1 cellular context compared by ENCODE assay signal in the genomic region with DNA sequence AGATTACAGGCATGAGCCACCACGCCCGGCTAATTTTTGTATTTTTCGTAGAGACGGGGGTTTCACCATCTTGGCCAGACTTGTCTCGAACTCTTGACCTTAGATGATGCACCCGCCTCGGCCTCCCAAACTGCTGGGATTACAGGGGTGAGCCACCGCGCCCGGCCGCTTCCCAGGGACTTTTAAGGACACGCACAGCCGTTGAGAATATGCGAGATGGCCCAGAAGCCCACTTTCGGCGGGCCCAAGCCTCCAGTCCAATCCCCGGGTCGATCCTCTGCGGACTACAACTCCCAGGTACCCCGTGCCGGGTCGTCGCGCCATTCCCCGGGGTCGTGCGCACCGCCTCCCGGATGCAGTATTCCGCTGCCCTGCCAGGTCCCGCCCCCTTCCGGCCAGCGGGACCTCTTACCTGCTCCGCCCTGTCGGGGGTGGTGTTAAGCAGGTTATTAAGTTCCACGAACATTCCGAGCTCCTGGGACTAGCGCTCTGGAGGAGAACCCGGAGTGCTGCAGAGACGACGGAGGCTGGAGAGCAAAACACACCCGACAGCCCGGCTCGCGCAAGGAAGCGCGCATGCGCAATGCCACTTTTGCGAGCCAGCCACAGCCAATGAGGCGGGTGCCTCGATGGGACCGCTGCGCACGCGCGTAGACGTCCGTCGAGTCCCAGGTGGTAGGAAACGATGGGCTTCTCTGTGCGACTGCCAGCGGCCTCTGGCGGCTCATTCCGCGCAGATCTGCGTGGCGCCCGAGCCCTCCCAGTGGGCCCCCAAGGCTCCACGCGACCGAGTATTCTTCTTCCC.
A peak's percentile ranks its signal among the peaks of the same experiment; 100 is the strongest.
TF ChIP-seq lines count a peak whose summit lies in the region.

A gene with protein sequence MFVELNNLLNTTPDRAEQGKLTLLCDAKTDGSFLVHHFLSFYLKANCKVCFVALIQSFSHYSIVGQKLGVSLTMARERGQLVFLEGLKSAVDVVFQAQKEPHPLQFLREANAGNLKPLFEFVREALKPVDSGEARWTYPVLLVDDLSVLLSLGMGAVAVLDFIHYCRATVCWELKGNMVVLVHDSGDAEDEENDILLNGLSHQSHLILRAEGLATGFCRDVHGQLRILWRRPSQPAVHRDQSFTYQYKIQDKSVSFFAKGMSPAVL (minus strand): TSS at position 588 of the 805 bp plus-strand sequence. CDS start 122 bp downstream, at position 466.

TF ChIP-seq in K562, 482 proteins besides CTCF, POLR2A, EP300 and RAD21 (continued from another document and continues in another):
- TF ChIP-seq, protein P1, sequence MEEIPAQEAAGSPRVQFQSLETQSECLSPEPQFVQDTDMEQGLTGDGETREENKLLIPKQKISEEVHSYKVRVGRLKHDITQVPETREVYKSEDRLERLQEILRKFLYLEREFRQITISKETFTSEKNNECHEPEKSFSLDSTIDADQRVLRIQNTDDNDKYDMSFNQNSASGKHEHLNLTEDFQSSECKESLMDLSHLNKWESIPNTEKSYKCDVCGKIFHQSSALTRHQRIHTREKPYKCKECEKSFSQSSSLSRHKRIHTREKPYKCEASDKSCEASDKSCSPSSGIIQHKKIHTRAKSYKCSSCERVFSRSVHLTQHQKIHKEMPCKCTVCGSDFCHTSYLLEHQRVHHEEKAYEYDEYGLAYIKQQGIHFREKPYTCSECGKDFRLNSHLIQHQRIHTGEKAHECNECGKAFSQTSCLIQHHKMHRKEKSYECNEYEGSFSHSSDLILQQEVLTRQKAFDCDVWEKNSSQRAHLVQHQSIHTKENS (CRISPR knock-in tag; IDR thresholded peaks at IDR 0.05): no peak; the same call in 1 of the 2 replicates
- TF ChIP-seq, protein P2, sequence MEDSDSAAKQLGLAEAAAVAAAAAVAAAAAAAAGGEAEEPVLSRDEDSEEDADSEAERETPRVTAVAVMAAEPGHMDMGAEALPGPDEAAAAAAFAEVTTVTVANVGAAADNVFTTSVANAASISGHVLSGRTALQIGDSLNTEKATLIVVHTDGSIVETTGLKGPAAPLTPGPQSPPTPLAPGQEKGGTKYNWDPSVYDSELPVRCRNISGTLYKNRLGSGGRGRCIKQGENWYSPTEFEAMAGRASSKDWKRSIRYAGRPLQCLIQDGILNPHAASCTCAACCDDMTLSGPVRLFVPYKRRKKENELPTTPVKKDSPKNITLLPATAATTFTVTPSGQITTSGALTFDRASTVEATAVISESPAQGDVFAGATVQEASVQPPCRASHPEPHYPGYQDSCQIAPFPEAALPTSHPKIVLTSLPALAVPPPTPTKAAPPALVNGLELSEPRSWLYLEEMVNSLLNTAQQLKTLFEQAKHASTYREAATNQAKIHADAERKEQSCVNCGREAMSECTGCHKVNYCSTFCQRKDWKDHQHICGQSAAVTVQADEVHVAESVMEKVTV (CRISPR knock-in tag; IDR thresholded peaks at IDR 0.05): peak; percentile 70
- TF ChIP-seq TCFL5 (CRISPR knock-in tag; conservative IDR thresholded peaks at IDR 0.05): no peak
- peak; percentile 74 for TF ChIP-seq ZNF431 (CRISPR knock-in tag; IDR thresholded peaks at IDR 0.05)
- TF ChIP-seq, protein P3, sequence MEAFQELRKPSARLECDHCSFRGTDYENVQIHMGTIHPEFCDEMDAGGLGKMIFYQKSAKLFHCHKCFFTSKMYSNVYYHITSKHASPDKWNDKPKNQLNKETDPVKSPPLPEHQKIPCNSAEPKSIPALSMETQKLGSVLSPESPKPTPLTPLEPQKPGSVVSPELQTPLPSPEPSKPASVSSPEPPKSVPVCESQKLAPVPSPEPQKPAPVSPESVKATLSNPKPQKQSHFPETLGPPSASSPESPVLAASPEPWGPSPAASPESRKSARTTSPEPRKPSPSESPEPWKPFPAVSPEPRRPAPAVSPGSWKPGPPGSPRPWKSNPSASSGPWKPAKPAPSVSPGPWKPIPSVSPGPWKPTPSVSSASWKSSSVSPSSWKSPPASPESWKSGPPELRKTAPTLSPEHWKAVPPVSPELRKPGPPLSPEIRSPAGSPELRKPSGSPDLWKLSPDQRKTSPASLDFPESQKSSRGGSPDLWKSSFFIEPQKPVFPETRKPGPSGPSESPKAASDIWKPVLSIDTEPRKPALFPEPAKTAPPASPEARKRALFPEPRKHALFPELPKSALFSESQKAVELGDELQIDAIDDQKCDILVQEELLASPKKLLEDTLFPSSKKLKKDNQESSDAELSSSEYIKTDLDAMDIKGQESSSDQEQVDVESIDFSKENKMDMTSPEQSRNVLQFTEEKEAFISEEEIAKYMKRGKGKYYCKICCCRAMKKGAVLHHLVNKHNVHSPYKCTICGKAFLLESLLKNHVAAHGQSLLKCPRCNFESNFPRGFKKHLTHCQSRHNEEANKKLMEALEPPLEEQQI (IDR thresholded peaks at IDR 0.05): 0 out of 2 replicates have a peak, but pooled peaks have one; percentile 23
- TF ChIP-seq, protein P4, sequence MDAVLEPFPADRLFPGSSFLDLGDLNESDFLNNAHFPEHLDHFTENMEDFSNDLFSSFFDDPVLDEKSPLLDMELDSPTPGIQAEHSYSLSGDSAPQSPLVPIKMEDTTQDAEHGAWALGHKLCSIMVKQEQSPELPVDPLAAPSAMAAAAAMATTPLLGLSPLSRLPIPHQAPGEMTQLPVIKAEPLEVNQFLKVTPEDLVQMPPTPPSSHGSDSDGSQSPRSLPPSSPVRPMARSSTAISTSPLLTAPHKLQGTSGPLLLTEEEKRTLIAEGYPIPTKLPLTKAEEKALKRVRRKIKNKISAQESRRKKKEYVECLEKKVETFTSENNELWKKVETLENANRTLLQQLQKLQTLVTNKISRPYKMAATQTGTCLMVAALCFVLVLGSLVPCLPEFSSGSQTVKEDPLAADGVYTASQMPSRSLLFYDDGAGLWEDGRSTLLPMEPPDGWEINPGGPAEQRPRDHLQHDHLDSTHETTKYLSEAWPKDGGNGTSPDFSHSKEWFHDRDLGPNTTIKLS (IDR thresholded peaks at IDR 0.05; ENCODE audit: borderline replicate concordance, low read depth): peak; percentile 96
- peak; percentile 58; the same call in 1 of the 2 replicates for TF ChIP-seq JUND (IDR thresholded peaks at IDR 0.05; ENCODE audit: borderline replicate concordance, low read depth, low read length)
- no peak; the same call in 2 of the 3 replicates for TF ChIP-seq JUND (tag; IDR thresholded peaks at IDR 0.05; ENCODE audit: borderline replicate concordance, low read depth, low read length)
- no peak for TF ChIP-seq BDP1 (IDR thresholded peaks at IDR 0.05; ENCODE audit: insufficient read depth, insufficient read length)
- peak; percentile 79; the same call in 1 of the 2 replicates for TF ChIP-seq GTF2F1 (IDR thresholded peaks at IDR 0.05; ENCODE audit: low read depth, low read length)
- TF ChIP-seq NR3C1 (CRISPR knock-in tag; IDR thresholded peaks at IDR 0.05): no peak
- no peak for TF ChIP-seq TAF15 (IDR thresholded peaks at IDR 0.05; ENCODE audit: low read depth, low read length)
- TF ChIP-seq ZNF274 (IDR thresholded peaks at IDR 0.05; ENCODE audit: borderline replicate concordance, low read depth, low read length): no peak
- TF ChIP-seq ZNF140 (CRISPR knock-in tag; IDR thresholded peaks at IDR 0.05): no peak
- TF ChIP-seq CHD4 (IDR thresholded peaks at IDR 0.05; ENCODE audit: insufficient read depth, insufficient replicate concordance, low read depth, low read length, poor library complexity, severe bottlenecking): no peak
- TF ChIP-seq, protein P5, sequence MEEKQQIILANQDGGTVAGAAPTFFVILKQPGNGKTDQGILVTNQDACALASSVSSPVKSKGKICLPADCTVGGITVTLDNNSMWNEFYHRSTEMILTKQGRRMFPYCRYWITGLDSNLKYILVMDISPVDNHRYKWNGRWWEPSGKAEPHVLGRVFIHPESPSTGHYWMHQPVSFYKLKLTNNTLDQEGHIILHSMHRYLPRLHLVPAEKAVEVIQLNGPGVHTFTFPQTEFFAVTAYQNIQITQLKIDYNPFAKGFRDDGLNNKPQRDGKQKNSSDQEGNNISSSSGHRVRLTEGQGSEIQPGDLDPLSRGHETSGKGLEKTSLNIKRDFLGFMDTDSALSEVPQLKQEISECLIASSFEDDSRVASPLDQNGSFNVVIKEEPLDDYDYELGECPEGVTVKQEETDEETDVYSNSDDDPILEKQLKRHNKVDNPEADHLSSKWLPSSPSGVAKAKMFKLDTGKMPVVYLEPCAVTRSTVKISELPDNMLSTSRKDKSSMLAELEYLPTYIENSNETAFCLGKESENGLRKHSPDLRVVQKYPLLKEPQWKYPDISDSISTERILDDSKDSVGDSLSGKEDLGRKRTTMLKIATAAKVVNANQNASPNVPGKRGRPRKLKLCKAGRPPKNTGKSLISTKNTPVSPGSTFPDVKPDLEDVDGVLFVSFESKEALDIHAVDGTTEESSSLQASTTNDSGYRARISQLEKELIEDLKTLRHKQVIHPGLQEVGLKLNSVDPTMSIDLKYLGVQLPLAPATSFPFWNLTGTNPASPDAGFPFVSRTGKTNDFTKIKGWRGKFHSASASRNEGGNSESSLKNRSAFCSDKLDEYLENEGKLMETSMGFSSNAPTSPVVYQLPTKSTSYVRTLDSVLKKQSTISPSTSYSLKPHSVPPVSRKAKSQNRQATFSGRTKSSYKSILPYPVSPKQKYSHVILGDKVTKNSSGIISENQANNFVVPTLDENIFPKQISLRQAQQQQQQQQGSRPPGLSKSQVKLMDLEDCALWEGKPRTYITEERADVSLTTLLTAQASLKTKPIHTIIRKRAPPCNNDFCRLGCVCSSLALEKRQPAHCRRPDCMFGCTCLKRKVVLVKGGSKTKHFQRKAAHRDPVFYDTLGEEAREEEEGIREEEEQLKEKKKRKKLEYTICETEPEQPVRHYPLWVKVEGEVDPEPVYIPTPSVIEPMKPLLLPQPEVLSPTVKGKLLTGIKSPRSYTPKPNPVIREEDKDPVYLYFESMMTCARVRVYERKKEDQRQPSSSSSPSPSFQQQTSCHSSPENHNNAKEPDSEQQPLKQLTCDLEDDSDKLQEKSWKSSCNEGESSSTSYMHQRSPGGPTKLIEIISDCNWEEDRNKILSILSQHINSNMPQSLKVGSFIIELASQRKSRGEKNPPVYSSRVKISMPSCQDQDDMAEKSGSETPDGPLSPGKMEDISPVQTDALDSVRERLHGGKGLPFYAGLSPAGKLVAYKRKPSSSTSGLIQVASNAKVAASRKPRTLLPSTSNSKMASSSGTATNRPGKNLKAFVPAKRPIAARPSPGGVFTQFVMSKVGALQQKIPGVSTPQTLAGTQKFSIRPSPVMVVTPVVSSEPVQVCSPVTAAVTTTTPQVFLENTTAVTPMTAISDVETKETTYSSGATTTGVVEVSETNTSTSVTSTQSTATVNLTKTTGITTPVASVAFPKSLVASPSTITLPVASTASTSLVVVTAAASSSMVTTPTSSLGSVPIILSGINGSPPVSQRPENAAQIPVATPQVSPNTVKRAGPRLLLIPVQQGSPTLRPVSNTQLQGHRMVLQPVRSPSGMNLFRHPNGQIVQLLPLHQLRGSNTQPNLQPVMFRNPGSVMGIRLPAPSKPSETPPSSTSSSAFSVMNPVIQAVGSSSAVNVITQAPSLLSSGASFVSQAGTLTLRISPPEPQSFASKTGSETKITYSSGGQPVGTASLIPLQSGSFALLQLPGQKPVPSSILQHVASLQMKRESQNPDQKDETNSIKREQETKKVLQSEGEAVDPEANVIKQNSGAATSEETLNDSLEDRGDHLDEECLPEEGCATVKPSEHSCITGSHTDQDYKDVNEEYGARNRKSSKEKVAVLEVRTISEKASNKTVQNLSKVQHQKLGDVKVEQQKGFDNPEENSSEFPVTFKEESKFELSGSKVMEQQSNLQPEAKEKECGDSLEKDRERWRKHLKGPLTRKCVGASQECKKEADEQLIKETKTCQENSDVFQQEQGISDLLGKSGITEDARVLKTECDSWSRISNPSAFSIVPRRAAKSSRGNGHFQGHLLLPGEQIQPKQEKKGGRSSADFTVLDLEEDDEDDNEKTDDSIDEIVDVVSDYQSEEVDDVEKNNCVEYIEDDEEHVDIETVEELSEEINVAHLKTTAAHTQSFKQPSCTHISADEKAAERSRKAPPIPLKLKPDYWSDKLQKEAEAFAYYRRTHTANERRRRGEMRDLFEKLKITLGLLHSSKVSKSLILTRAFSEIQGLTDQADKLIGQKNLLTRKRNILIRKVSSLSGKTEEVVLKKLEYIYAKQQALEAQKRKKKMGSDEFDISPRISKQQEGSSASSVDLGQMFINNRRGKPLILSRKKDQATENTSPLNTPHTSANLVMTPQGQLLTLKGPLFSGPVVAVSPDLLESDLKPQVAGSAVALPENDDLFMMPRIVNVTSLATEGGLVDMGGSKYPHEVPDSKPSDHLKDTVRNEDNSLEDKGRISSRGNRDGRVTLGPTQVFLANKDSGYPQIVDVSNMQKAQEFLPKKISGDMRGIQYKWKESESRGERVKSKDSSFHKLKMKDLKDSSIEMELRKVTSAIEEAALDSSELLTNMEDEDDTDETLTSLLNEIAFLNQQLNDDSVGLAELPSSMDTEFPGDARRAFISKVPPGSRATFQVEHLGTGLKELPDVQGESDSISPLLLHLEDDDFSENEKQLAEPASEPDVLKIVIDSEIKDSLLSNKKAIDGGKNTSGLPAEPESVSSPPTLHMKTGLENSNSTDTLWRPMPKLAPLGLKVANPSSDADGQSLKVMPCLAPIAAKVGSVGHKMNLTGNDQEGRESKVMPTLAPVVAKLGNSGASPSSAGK (IDR thresholded peaks at IDR 0.05): peak; percentile 93
- TF ChIP-seq POLR2AphosphoS2 (IDR thresholded peaks at IDR 0.05; ENCODE audit: low read length): peak; percentile 89; the same call in 1 of the 2 replicates
- TF ChIP-seq JUNB (CRISPR knock-in tag; conservative IDR thresholded peaks at IDR 0.05): no peak
- TF ChIP-seq ZNF239 (CRISPR knock-in tag; IDR thresholded peaks at IDR 0.05): no peak
- no peak for TF ChIP-seq RBM14 (IDR thresholded peaks at IDR 0.05; ENCODE audit: borderline replicate concordance, insufficient read depth, low read depth, low read length)
- TF ChIP-seq SMARCC2 (IDR thresholded peaks at IDR 0.05; ENCODE audit: low read depth): no peak
- no peak for TF ChIP-seq EZH2 (IDR thresholded peaks at IDR 0.05; ENCODE audit: borderline replicate concordance, low read depth, low read length)
- TF ChIP-seq SNIP1 (IDR thresholded peaks at IDR 0.05; ENCODE audit: low read depth): no peak
- peak in 1 of 2 experiments; percentile 77; a peak in 1 of 4 replicates for TF ChIP-seq TEAD1 (CRISPR knock-in tag; IDR thresholded peaks at IDR 0.05)
- peak; percentile 62; the same call in 1 of the 2 replicates for TF ChIP-seq DIDO1 (tag; IDR thresholded peaks at IDR 0.05; ENCODE audit: low read depth)
- no peak for TF ChIP-seq TEAD2 (tag; IDR thresholded peaks at IDR 0.05)
- peak; percentile 22 for TF ChIP-seq DPF2 (IDR thresholded peaks at IDR 0.05)
- TF ChIP-seq CHD2 (IDR thresholded peaks at IDR 0.05; ENCODE audit: low read depth, low read length): peak; percentile 57
- TF ChIP-seq NR2F6 (CRISPR knock-in tag; IDR thresholded peaks at IDR 0.05): no peak
- no peak for TF ChIP-seq ZNF586 (CRISPR knock-in tag; conservative IDR thresholded peaks at IDR 0.05)
- no peak for TF ChIP-seq SMAD4 (CRISPR knock-in tag; conservative IDR thresholded peaks at IDR 0.05)
- TF ChIP-seq RBM34 (IDR thresholded peaks at IDR 0.05; ENCODE audit: borderline replicate concordance, insufficient read depth, low read length): no peak
- TF ChIP-seq MTA3 (IDR thresholded peaks at IDR 0.05; ENCODE audit: borderline replicate concordance): peak; percentile 86; the same call in 1 of the 2 replicates
- no peak for TF ChIP-seq ZNF444 (CRISPR knock-in tag; IDR thresholded peaks at IDR 0.05)
- TF ChIP-seq FOXJ2 (tag; IDR thresholded peaks at IDR 0.05): peak; percentile 52; the same call in 1 of the 2 replicates
- no peak for TF ChIP-seq XRCC4 (IDR thresholded peaks at IDR 0.05; ENCODE audit: extremely low read depth, insufficient read depth, insufficient read length)
- TF ChIP-seq KLF1 (tag; IDR thresholded peaks at IDR 0.05): peak; percentile 84; the same call in 1 of the 2 replicates
- no peak for TF ChIP-seq ATF1 (CRISPR knock-in tag; IDR thresholded peaks at IDR 0.05)
- peak; percentile 94 for TF ChIP-seq ATF1 (tag; IDR thresholded peaks at IDR 0.05)
- TF ChIP-seq SMC3 (conservative IDR thresholded peaks at IDR 0.05; ENCODE audit: insufficient read depth, low read depth, low read length): peak; percentile 90
- TF ChIP-seq MAFG (tag; conservative IDR thresholded peaks at IDR 0.05): no peak
- 0 out of 2 replicates have a peak, but pooled peaks have one; percentile 1 for TF ChIP-seq FOXP1 (CRISPR knock-in tag; IDR thresholded peaks at IDR 0.05)
